Comparison of ENCODE assay signal across 9 cellular contexts in the genomic region with DNA sequence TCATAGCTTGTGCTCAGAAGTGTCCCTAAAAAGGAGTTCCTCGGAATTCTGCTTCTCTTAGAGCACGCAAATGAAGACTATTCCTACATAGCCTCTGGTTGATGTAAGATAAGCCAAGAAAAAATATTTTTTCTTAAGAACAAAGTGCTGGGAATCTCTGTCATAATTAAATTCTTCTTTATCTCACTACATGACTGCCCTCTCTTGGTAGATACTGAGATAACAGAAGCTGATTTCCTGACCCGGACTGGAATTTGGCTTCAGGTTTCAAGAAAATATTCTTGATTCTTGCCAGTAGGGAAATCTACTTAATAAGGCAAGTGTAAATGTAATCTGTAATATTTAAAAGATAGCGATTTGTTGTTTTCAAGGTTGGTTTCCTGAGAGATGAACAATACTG. TPM values are rescaled to one million over a fixed set of nuclear protein-coding genes. Genes with fewer than 3 reads are reported as not detected.
DNase-seq lines count a peak whose midpoint lies in the region; ATAC-seq and TF ChIP-seq lines count a peak whose summit lies in the region.
"Had no signal": no experiment of that assay in that cellular context is flagged by ENCODE, and none has a peak within 500 bp of the region (broad histone marks: within the 10 kb centered on the region; RNA-seq: fewer than 3 reads in every experiment).

No MANE protein-coding gene starts in this region.

- POLR2A ChIA-PET in activated CD4-positive, alpha-beta T cell treated with anti-CD3 and anti-CD28 coated beads for 36 hours (lab: Charles Lee): interaction anchor here (1.1 kb wide), 1 partner anchor 89 kb away, joined by 3 read pairs; no protein-coding TSS in a partner anchor

- no peaks in the 10 kb centered on the region for H3K27me3 ChIP-seq in Loucy (ENCODE audit: insufficient read depth, low read length, poor library complexity, severe bottlenecking)

- H3K9ac ChIP-seq in ES-I3 (ENCODE audit: low read depth, low read length): peak overlapping the region; percentile 31; the same call in 1 of the 2 replicates
- H3K9ac ChIP-seq in Loucy (ENCODE audit: low read depth, low read length, poor library complexity, severe bottlenecking): no peak overlapping the region

- no peaks in the 10 kb centered on the region for H3K79me2 ChIP-seq in Loucy (ENCODE audit: insufficient read depth, low read length)

- TF ChIP-seq CTCF in Loucy (conservative IDR thresholded peaks at IDR 0.05; ENCODE audit: low read length): peak; percentile 79
- TF ChIP-seq CTCF in cardiac fibroblast (IDR thresholded peaks at IDR 0.05; ENCODE audit: low read depth, low read length): peak; percentile 33

- H3K27me3 Mint-ChIP-seq in activated CD4-positive, alpha-beta T cell treated with anti-CD3 and anti-CD28 coated beads for 36 hours: no peaks in the 10 kb centered on the region
- no peaks in the 10 kb centered on the region for H3K27me3 Mint-ChIP-seq in activated naive CD8-positive, alpha-beta T cell treated with anti-CD3 and anti-CD28 coated beads for 36 hours
- H3K27me3 Mint-ChIP-seq: naive thymus-derived CD8-positive, alpha-beta T cell had no signal

- peaks cover 8% of the 10 kb centered on the region for H3K4me1 Mint-ChIP-seq in activated CD4-positive, alpha-beta T cell treated with anti-CD3 and anti-CD28 coated beads for 36 hours
- peaks cover 4% of the 10 kb centered on the region for H3K4me1 Mint-ChIP-seq in activated naive CD8-positive, alpha-beta T cell treated with anti-CD3 and anti-CD28 coated beads for 36 hours

- H3K9me2 ChIP-seq in Loucy (replicated peaks; ENCODE audit: low read depth, low read length): no peaks in the 10 kb centered on the region

- no peak overlapping the region for H3K4me3 ChIP-seq in Loucy (ENCODE audit: low read length, poor library complexity, severe bottlenecking)
- H3K4me3 ChIP-seq in cardiac fibroblast (replicated peaks in 1 of 2; ENCODE audit: low read depth in 2 of 2, low read length in 2 of 2): no peak overlapping the region

- intact Hi-C loops in activated CD4-positive, alpha-beta T cell treated with anti-CD3 and anti-CD28 coated beads for 36 hours (cut with DNase I, micrococcal nuclease): loop anchor here in 1 of 2 experiments (5.0 to 10.0 kb wide), 2 partner anchors 277 to 1070 kb away; no protein-coding TSS in a partner anchor

- H2AFZ ChIP-seq in Loucy (ENCODE audit: low read length): no peak overlapping the region

- H3K4me1 ChIP-seq in ES-I3 (ENCODE audit: insufficient read depth, low read length) (peaks cover 4% of the 10 kb centered on the region; the same call in 1 of the 2 replicates), Loucy (ENCODE audit: insufficient read depth, low read length, poor library complexity, severe bottlenecking) (peaks cover 9% of the 10 kb centered on the region)

- ATAC-seq in GM19463 (IDR thresholded peaks at IDR 0.05; ENCODE audit: unreplicated experiment): no peak
- no peak for ATAC-seq in activated CD4-positive, alpha-beta T cell treated with anti-CD3 and anti-CD28 coated beads for 36 hours
- ATAC-seq: naive thymus-derived CD8-positive, alpha-beta T cell had no signal

- no peaks in the 10 kb centered on the region for H4K20me1 ChIP-seq in Loucy (ENCODE audit: insufficient read depth, low read length, poor library complexity, severe bottlenecking)

- no peak overlapping the region for H3K27ac Mint-ChIP-seq in activated CD4-positive, alpha-beta T cell treated with anti-CD3 and anti-CD28 coated beads for 36 hours
- H3K27ac Mint-ChIP-seq in activated naive CD8-positive, alpha-beta T cell treated with anti-CD3 and anti-CD28 coated beads for 36 hours: no peak overlapping the region

- no peaks in the 10 kb centered on the region for H3F3A ChIP-seq in Loucy (ENCODE audit: low read depth)

- H3K4me3 Mint-ChIP-seq in activated CD4-positive, alpha-beta T cell treated with anti-CD3 and anti-CD28 coated beads for 36 hours: no peak overlapping the region
- H3K4me3 Mint-ChIP-seq in activated naive CD8-positive, alpha-beta T cell treated with anti-CD3 and anti-CD28 coated beads for 36 hours: no peak overlapping the region

- no peak overlapping the region for H3K4me2 ChIP-seq in Loucy (ENCODE audit: low read depth, low read length, poor library complexity, severe bottlenecking)

- CTCF ChIA-PET in activated CD4-positive, alpha-beta T cell treated with anti-CD3 and anti-CD28 coated beads for 36 hours (lab: Charles Lee): interaction anchor here (0.5 to 1.9 kb wide), 10 partner anchors 14 to 1234 kb away, joined by 3 to 6 read pairs (median 4); no protein-coding TSS in a partner anchor

- H3K9me3 ChIP-seq in ES-I3 (ENCODE audit: control insufficient read depth, insufficient read depth, low read length) (no peaks in the 10 kb centered on the region), Loucy (ENCODE audit: insufficient read depth, low read depth, low read length) (no peaks in the 10 kb centered on the region)

- H3K36me3 ChIP-seq in ES-I3 (ENCODE audit: insufficient read depth, low read length): no peaks in the 10 kb centered on the region
- H3K36me3 ChIP-seq in Loucy (ENCODE audit: insufficient read depth, low read length): no peaks in the 10 kb centered on the region

- DNase-seq in cardiac fibroblast (ENCODE audit: low read depth in 2 of 2): peak; percentile 23 to 52
- peak; percentile 53 for DNase-seq in midbrain (lab: John Stamatoyannopoulos, UW)
- DNase-seq in activated CD4-positive, alpha-beta T cell treated with anti-CD3 and anti-CD28 coated beads for 36 hours: no peak
- DNase-seq in activated CD4-positive, alpha-beta T cell treated with anti-CD3 and anti-CD28 coated beads for 1 hour: no peak
- DNase-seq in activated naive CD8-positive, alpha-beta T cell treated with anti-CD3 and anti-CD28 coated beads for 36 hours: no peak

- H3K36me3 Mint-ChIP-seq in activated CD4-positive, alpha-beta T cell treated with anti-CD3 and anti-CD28 coated beads for 36 hours (ENCODE audit: low read depth): peaks cover 3% of the 10 kb centered on the region
- H3K36me3 Mint-ChIP-seq in activated naive CD8-positive, alpha-beta T cell treated with anti-CD3 and anti-CD28 coated beads for 36 hours: no peaks in the 10 kb centered on the region

- H3K9me3 Mint-ChIP-seq in activated CD4-positive, alpha-beta T cell treated with anti-CD3 and anti-CD28 coated beads for 36 hours (ENCODE audit: low read depth): no peaks in the 10 kb centered on the region
- H3K9me3 Mint-ChIP-seq in activated naive CD8-positive, alpha-beta T cell treated with anti-CD3 and anti-CD28 coated beads for 36 hours: no peaks in the 10 kb centered on the region

RNA-seq across cellular contexts. Expression of a gene that starts 31.3 kb away (rescaled TPM):
- total RNA-seq in activated CD4-positive, alpha-beta T cell treated with anti-CD3 and anti-CD28 coated beads for 36 hours: 10 to 100 TPM; 19.3 to 19.4 TPM
- 10 to 100 TPM; 23.6 to 25.0 TPM for total RNA-seq in activated naive CD8-positive, alpha-beta T cell treated with anti-CD3 and anti-CD28 coated beads for 36 hours

Comparison
In these comparisons a context has a peak if more than half of its experiments do, and no peak if none do; other contexts are left out.
1. DNase-seq: peak in cardiac fibroblast (2 of 2) and midbrain (single experiment); none in activated CD4-positive, alpha-beta T cell treated with anti-CD3 and anti-CD28 coated beads for 36 hours (single experiment), activated CD4-positive, alpha-beta T cell treated with anti-CD3 and anti-CD28 coated beads for 1 hour (single experiment) and activated naive CD8-positive, alpha-beta T cell treated with anti-CD3 and anti-CD28 coated beads for 36 hours (single experiment).